In genomic region chr7:137935849-137936508, GRCh38 we compare ENCODE assay signal across 9 cellular contexts.
DNase-seq lines count a peak whose midpoint lies in the region; ATAC-seq, FAIRE-seq and TF ChIP-seq lines count a peak whose summit lies in the region.
"Had no signal": no experiment of that assay in that cellular context is flagged by ENCODE, and none has a peak within 500 bp of the region (broad histone marks: within the 10 kb centered on the region; RNA-seq: fewer than 3 reads in every experiment).

No MANE protein-coding gene starts in this region.

- H3K4me1 Mint-ChIP-seq in effector memory CD8-positive, alpha-beta T cell (ENCODE audit: low read depth in 2 of 2) = peaks cover 29 to 38% of the 10 kb centered on the region in 2 donors
- peaks cover 34% of the 10 kb centered on the region for H3K4me1 Mint-ChIP-seq in progenitor cell of endocrine pancreas (ENCODE audit: low read depth)

- peaks cover 3% of the 10 kb centered on the region for H3K36me3 Mint-ChIP-seq in effector memory CD8-positive, alpha-beta T cell (ENCODE audit: insufficient read depth)
- peaks cover 1% of the 10 kb centered on the region for H3K36me3 Mint-ChIP-seq in progenitor cell of endocrine pancreas (ENCODE audit: insufficient read depth)

- ATAC-seq in effector memory CD8-positive, alpha-beta T cell (replicated peaks) = peak; percentile 70
- ATAC-seq: sciatic nerve had no signal

- DNase-seq in GM19239 (ENCODE audit: insufficient read length, low spot score) = no peak
- DNase-seq in Kasumi-1 (lab: John Stamatoyannopoulos, UW) = peak; percentile 94 to 95
- no peak for DNase-seq in effector memory CD8-positive, alpha-beta T cell
- DNase-seq in progenitor cell of endocrine pancreas (ENCODE audit: low spot score, unreplicated experiment) = no peak
- no peak for DNase-seq in NCI-H1417 treated with DMSO at 0.1 percent for 48 hours (lab: John Stamatoyannopoulos, UW)
- DNase-seq in GM19240 (ENCODE audit: insufficient read length, low spot score) = no peak
- no peak for DNase-seq in NCI-H446 treated with DMSO at 0.1 percent for 48 hours (lab: John Stamatoyannopoulos, UW)
- no peak for DNase-seq in epidermal melanocyte (ENCODE audit: insufficient read length, low spot score)

- no peaks in the 10 kb centered on the region for H3K9me3 Mint-ChIP-seq in effector memory CD8-positive, alpha-beta T cell
- H3K9me3 Mint-ChIP-seq in progenitor cell of endocrine pancreas (ENCODE audit: low read depth) = no peaks in the 10 kb centered on the region

- H3K27me3 Mint-ChIP-seq in effector memory CD8-positive, alpha-beta T cell = no peaks in the 10 kb centered on the region
- H3K27me3 Mint-ChIP-seq in progenitor cell of endocrine pancreas = no peaks in the 10 kb centered on the region

- FAIRE-seq in GM19239 (lab: Jason Lieb, UNC) = peak; percentile 80

- TF ChIP-seq CTCF in progenitor cell of endocrine pancreas (IDR thresholded peaks at IDR 0.05; ENCODE audit: unreplicated experiment) = no peak

- peak overlapping the region; percentile 74 to 86 for H3K4me3 Mint-ChIP-seq in effector memory CD8-positive, alpha-beta T cell
- no peak overlapping the region for H3K4me3 Mint-ChIP-seq in progenitor cell of endocrine pancreas (ENCODE audit: low read depth)

- peak overlapping the region; percentile 90 to 97 for H3K27ac Mint-ChIP-seq in effector memory CD8-positive, alpha-beta T cell
- H3K27ac Mint-ChIP-seq in progenitor cell of endocrine pancreas = peak overlapping the region; percentile 54

Comparison
In these comparisons a context has a peak if more than half of its experiments do, and no peak if none do; other contexts are left out.
1. DNase-seq: peak in Kasumi-1 (2 of 2); none in GM19239 (single experiment), effector memory CD8-positive, alpha-beta T cell (0 of 3), progenitor cell of endocrine pancreas (single experiment), NCI-H1417 treated with DMSO at 0.1 percent for 48 hours (single experiment), GM19240 (single experiment), NCI-H446 treated with DMSO at 0.1 percent for 48 hours (single experiment) and epidermal melanocyte (single experiment).